16 cellular contexts compared by ENCODE assay signal in genomic region chr4:128770807-128771206, GRCh38.
"Had no signal": no experiment of that assay in that cellular context is flagged by ENCODE, and none has a peak within 500 bp of the region (broad histone marks: within the 10 kb centered on the region; RNA-seq: fewer than 3 reads in every experiment).

No MANE protein-coding gene starts in this region.

- H3K27ac ChIP-seq: esophagus squamous epithelium, gastroesophageal sphincter, left ventricle myocardium inferior, stomach, thoracic aorta had no signal

- DNase-seq: activated CD4-positive, alpha-beta T cell treated with anti-CD3 and anti-CD28 coated beads, Interleukin-2, amount 50 U/mL, for 4 hours; activated CD4-positive, CD25-positive, alpha-beta regulatory T cell treated with anti-CD3 and anti-CD28 coated beads, Interleukin-2, amount 50 U/mL, for 72 hours; activated T-cell treated with anti-CD3 and anti-CD28 coated beads, Interleukin-2, amount 50 U/mL, for 1 hour; esophagus squamous epithelium; kidney; left ventricle myocardium inferior; mesenchymal stem cell; occipital lobe; right cardiac atrium; small intestine; stomach had no signal

- H3K36me3 Mint-ChIP-seq: activated naive CD4-positive, alpha-beta T cell treated with anti-CD3 and anti-CD28 coated beads, Interleukin-2, amount 50 U/mL, for 24 hours had no signal

- H3K9me3 Mint-ChIP-seq: activated naive CD4-positive, alpha-beta T cell treated with anti-CD3 and anti-CD28 coated beads, Interleukin-2, amount 50 U/mL, for 24 hours; nephron had no signal

- H3K27ac Mint-ChIP-seq: activated naive CD4-positive, alpha-beta T cell treated with anti-CD3 and anti-CD28 coated beads, Interleukin-2, amount 50 U/mL, for 24 hours; nephron; progenitor cell of endocrine pancreas had no signal

- H3K4me3 Mint-ChIP-seq: activated naive CD4-positive, alpha-beta T cell treated with anti-CD3 and anti-CD28 coated beads, Interleukin-2, amount 50 U/mL, for 24 hours; nephron had no signal

- H3K27me3 Mint-ChIP-seq: activated naive CD4-positive, alpha-beta T cell treated with anti-CD3 and anti-CD28 coated beads, Interleukin-2, amount 50 U/mL, for 24 hours had no signal

- H3K36me3 ChIP-seq: esophagus squamous epithelium, gastroesophageal sphincter, left ventricle myocardium inferior, stomach, thoracic aorta had no signal

- H3K27me3 ChIP-seq: esophagus squamous epithelium, gastroesophageal sphincter, stomach had no signal

- ATAC-seq: gastroesophageal sphincter, right cardiac atrium had no signal

- H3K4me1 Mint-ChIP-seq: nephron had no signal

- H3K9me3 ChIP-seq: esophagus squamous epithelium, gastroesophageal sphincter, left ventricle myocardium inferior, stomach, thoracic aorta had no signal

- H3K4me3 ChIP-seq: esophagus squamous epithelium, gastroesophageal sphincter, left ventricle myocardium inferior, stomach, thoracic aorta had no signal

- H3K4me1 ChIP-seq: esophagus squamous epithelium, gastroesophageal sphincter, left ventricle myocardium inferior, stomach had no signal
